Comparison of ENCODE assay signal across 14 cellular contexts in the genomic region with DNA sequence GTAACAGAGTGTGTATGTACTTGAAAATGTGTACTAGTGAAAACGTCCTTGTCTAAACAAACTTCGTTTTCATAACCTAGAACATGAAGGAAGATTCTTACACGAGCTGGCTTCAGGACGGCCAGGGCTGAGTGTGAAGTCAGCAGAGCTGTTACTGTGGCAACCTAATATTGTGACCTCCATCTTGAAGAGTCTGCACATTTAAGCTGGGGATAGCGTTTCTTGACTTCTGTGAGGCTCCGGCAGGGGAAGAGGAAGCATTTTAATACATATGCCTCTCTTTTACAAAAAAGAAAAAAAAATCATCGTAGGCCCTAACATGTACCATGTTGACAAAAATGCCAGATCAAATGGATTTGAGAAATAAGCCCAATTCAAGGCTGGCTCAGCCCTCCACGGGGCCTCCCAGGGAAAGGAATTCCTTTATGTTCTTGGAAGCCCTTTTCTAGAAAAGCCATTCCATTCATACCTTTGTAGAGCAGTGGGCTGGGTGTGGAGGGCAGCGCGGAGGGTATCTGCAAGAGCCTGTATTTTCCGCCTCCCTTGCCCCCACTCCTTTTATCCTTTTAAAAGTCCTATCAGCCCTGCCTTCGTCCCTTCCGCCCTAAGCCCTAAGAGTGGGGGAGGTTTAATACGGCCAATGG. TPM values are rescaled to one million over a fixed set of nuclear protein-coding genes. Genes with fewer than 3 reads are reported as not detected.
DNase-seq lines count a peak whose midpoint lies in the region; ATAC-seq, FAIRE-seq and TF ChIP-seq lines count a peak whose summit lies in the region.
"Had no signal": no experiment of that assay in that cellular context is flagged by ENCODE, and none has a peak within 500 bp of the region (broad histone marks: within the 10 kb centered on the region; RNA-seq: fewer than 3 reads in every experiment).

No MANE protein-coding gene starts in this region.

- peak overlapping the region; percentile 89 for H3K18ac ChIP-seq in H1 (ENCODE audit: extremely low read depth, low read length)

- peak overlapping the region; percentile 62 to 67 for H3K4me2 ChIP-seq in H1 (ENCODE audit: insufficient read depth in 1 of 2, low read depth in 2 of 2, low read length in 2 of 2)

- no peak overlapping the region for H4K8ac ChIP-seq in H1 (ENCODE audit: extremely low read depth, insufficient read depth, low read length)

- peak overlapping the region; percentile 93 for H3K27ac ChIP-seq in H1 (ENCODE audit: low read depth, low read length)
- H3K27ac ChIP-seq: colonic mucosa, thyroid gland had no signal

- H3K14ac ChIP-seq in H1 (ENCODE audit: insufficient read length): no peak overlapping the region

- H4K20me1 ChIP-seq in H1 (replicated peaks in 1 of 2; ENCODE audit: control insufficient read depth in 1 of 2, insufficient read depth in 2 of 2, low read length in 2 of 2): no peaks in the 10 kb centered on the region

- H2BK20ac ChIP-seq in H1 (ENCODE audit: low read length): peak overlapping the region; percentile 80

- no peak for ATAC-seq in GM19463 (IDR thresholded peaks at IDR 0.05; ENCODE audit: unreplicated experiment)
- ATAC-seq in stimulated activated memory B cell treated with anti-CD40 and anti-IgM and Interleukin-4, amounts not matched to agents 10 μg/mL and 1 μg/mL and 100 μg/mL, for 72 hours: no peak

- no peak overlapping the region for H2BK120ac ChIP-seq in H1 (replicated peaks; ENCODE audit: low read depth, low read length)

- WGBS in H1 (ENCODE audit: extremely low coverage in 1 of 2, insufficient coverage in 1 of 2, insufficient read length in 1 of 2, insufficient replicate concordance in 2 of 2, low coverage in 1 of 2, low lambda C conversion rate in 2 of 2, missing lambda C conversion rate in 1 of 2), 2 experiments: 6% methylated on average over 14 of the region's 14 CpGs; no CpG with 5 or more reads in 1 of the 2 experiments

- no peak overlapping the region for H3K4me3 Mint-ChIP-seq in stimulated activated memory B cell treated with anti-CD40 and anti-IgM and Interleukin-4, amounts not matched to agents 10 μg/mL and 1 μg/mL and 100 μg/mL, for 72 hours
- H3K4me3 Mint-ChIP-seq: IgD-negative memory B cell had no signal

- no peak overlapping the region for H2BK15ac ChIP-seq in H1 (ENCODE audit: low read length)

- peak; percentile 97 for FAIRE-seq in H1 (lab: Jason Lieb, UNC)

- H3K4me1 ChIP-seq in H1 (replicated peaks in 1 of 4; ENCODE audit: control insufficient read depth in 3 of 4, insufficient read depth in 4 of 4, low read length in 3 of 4): peaks cover 17 to 27% (median 19%) of the 10 kb centered on the region in 4 experiments
- H3K4me1 ChIP-seq: colonic mucosa had no signal

- POLR2A ChIA-PET in H1 (lab: Charles Lee; ENCODE audit: partially characterized antibody): interaction anchor here (0.7 to 2.5 kb wide), 9 partner anchors 8 to 168 kb away, joined by 3 to 9 read pairs (median 4); no protein-coding TSS in a partner anchor

- H3K27me3 ChIP-seq in H1 (replicated peaks in 1 of 4; ENCODE audit: control insufficient read depth in 3 of 4, extremely low read depth in 1 of 4, insufficient read depth in 3 of 4, low read length in 3 of 4): peaks cover 0 to 15% (median 7%) of the 10 kb centered on the region in 4 experiments; a peak in 5 of 7 replicates
- H3K27me3 ChIP-seq: thyroid gland had no signal

- CTCF ChIA-PET in H1 (lab: Charles Lee; ENCODE audit: partially characterized antibody): interaction anchor here (0.6 to 2.5 kb wide), 12 partner anchors 19 to 197 kb away, joined by 3 to 8 read pairs (median 3); no protein-coding TSS in a partner anchor

- no peak overlapping the region for H3K56ac ChIP-seq in H1 (replicated peaks; ENCODE audit: insufficient read length, low read depth, low read length)

- peak overlapping the region in 3 of 4 experiments; percentile 15 to 58 (median 55); a peak in 5 of 7 replicates for H3K9ac ChIP-seq in H1 (replicated peaks in 1 of 4; ENCODE audit: extremely low read depth in 1 of 4, low read depth in 3 of 4, low read length in 3 of 4)

- no peaks in the 10 kb centered on the region for H3K9me3 Mint-ChIP-seq in stimulated activated memory B cell treated with anti-CD40 and anti-IgM and Interleukin-4, amounts not matched to agents 10 μg/mL and 1 μg/mL and 100 μg/mL, for 72 hours
- H3K9me3 Mint-ChIP-seq: IgD-negative memory B cell had no signal

- no peaks in the 10 kb centered on the region for H3K9me3 ChIP-seq in H1 (ENCODE audit: insufficient read depth in 2 of 2, low read depth in 1 of 2, low read length in 1 of 2)
- H3K9me3 ChIP-seq: colonic mucosa, thyroid gland had no signal

- peaks cover 28% of the 10 kb centered on the region for H3K36me3 Mint-ChIP-seq in stimulated activated memory B cell treated with anti-CD40 and anti-IgM and Interleukin-4, amounts not matched to agents 10 μg/mL and 1 μg/mL and 100 μg/mL, for 72 hours

- TF ChIP-seq POLR2A in H1 (IDR thresholded peaks at IDR 0.05; ENCODE audit: control extremely low read depth in 1 of 2, low read depth in 2 of 2, low read length in 2 of 2): peak; percentile 61 to 72

- no peaks in the 10 kb centered on the region for H3K79me2 ChIP-seq in H1 (ENCODE audit: control insufficient read depth in 1 of 2, insufficient read depth in 2 of 2, low read length in 2 of 2)

- peak overlapping the region; percentile 99 for H2BK12ac ChIP-seq in H1 (ENCODE audit: low read depth, low read length)

- peak overlapping the region; percentile 7; the same call in 1 of the 2 replicates for H2AFZ ChIP-seq in H1 (ENCODE audit: low read length)

- DNase-seq in NCI-H82 (lab: John Stamatoyannopoulos, UW) (peak; percentile 49), NCI-H82 treated with DMSO at 0.1 percent for 48 hours (lab: John Stamatoyannopoulos, UW; ENCODE audit: unreplicated experiment) (no peak), H1 (ENCODE audit: low read depth in 1 of 2, low spot score in 2 of 2) (peak; percentile 66 to 84), kidney tubule cell (ENCODE audit: low spot score) (peak; percentile 57), stromal cell of bone marrow (ENCODE audit: low read depth) (peak; percentile 21), AG20443 (ENCODE audit: low spot score) (no peak)
- DNase-seq: activated CD4-positive, alpha-beta T cell treated with anti-CD3 and anti-CD28 coated beads, Interleukin-2, amount 50 U/mL, for 1 hour; colonic mucosa; DMS153; NCI-H1930; thyroid gland had no signal

- H3K4ac ChIP-seq in H1 (replicated peaks; ENCODE audit: insufficient read length, low read depth, low read length): no peak overlapping the region

- no peaks in the 10 kb centered on the region for H3K79me1 ChIP-seq in H1 (ENCODE audit: low read depth, low read length)

- no peak overlapping the region for H4K91ac ChIP-seq in H1 (replicated peaks; ENCODE audit: insufficient read length, low read length)

- H4K5ac ChIP-seq in H1 (ENCODE audit: insufficient read length, low read depth, low read length): no peak overlapping the region

- H3K36me3 ChIP-seq in H1 (ENCODE audit: control insufficient read depth in 2 of 4, insufficient read depth in 4 of 4, low read length in 3 of 4): no peaks in the 10 kb centered on the region
- H3K36me3 ChIP-seq: colonic mucosa had no signal

- H3K4me1 Mint-ChIP-seq in stimulated activated memory B cell treated with anti-CD40 and anti-IgM and Interleukin-4, amounts not matched to agents 10 μg/mL and 1 μg/mL and 100 μg/mL, for 72 hours: peaks cover 16% of the 10 kb centered on the region

- no peak overlapping the region for H3K23ac ChIP-seq in H1 (ENCODE audit: insufficient read length)

- H2AK5ac ChIP-seq in H1 (ENCODE audit: low read depth, low read length): peak overlapping the region; percentile 95; the same call in 1 of the 2 replicates

- H3K27ac Mint-ChIP-seq in stimulated activated memory B cell treated with anti-CD40 and anti-IgM and Interleukin-4, amounts not matched to agents 10 μg/mL and 1 μg/mL and 100 μg/mL, for 72 hours: no peak overlapping the region

- TF ChIP-seq RAD21 in H1 (IDR thresholded peaks at IDR 0.05 in 1 of 2, conservative IDR thresholded peaks at IDR 0.05 in 1 of 2; ENCODE audit: low read depth in 2 of 2, low read length in 2 of 2): no peak; a peak in 1 of 4 replicates

- H3K4me3 ChIP-seq in H1 (ENCODE audit: extremely low read depth in 1 of 4, insufficient read depth in 2 of 4, low read depth in 3 of 4, low read length in 4 of 4): peak overlapping the region in 3 of 4 experiments; percentile 2 to 41 (median 15); a peak in 2 of 8 replicates
- H3K4me3 ChIP-seq: colonic mucosa, thyroid gland had no signal

- peak overlapping the region; percentile 99 for H2BK5ac ChIP-seq in H1 (ENCODE audit: low read depth, low read length)

- H3K23me2 ChIP-seq in H1 (ENCODE audit: low read depth, low read length): peaks cover 8% of the 10 kb centered on the region

- no peak for TF ChIP-seq CTCF in H1 (IDR thresholded peaks at IDR 0.05; ENCODE audit: control extremely low read depth in 1 of 3, insufficient read depth in 1 of 3, low read depth in 1 of 3, low read length in 3 of 3)

- peaks cover 42% of the 10 kb centered on the region for H3K27me3 Mint-ChIP-seq in stimulated activated memory B cell treated with anti-CD40 and anti-IgM and Interleukin-4, amounts not matched to agents 10 μg/mL and 1 μg/mL and 100 μg/mL, for 72 hours

- TF ChIP-seq EP300 in H1 (IDR thresholded peaks at IDR 0.05; ENCODE audit: borderline replicate concordance in 1 of 2, low read depth in 2 of 2, low read length in 2 of 2): peak in 1 of 2 experiments; percentile 76; a peak in 1 of 3 replicates

TF ChIP-seq in H1, 55 proteins besides CTCF, POLR2A, EP300 and RAD21 (continues in another document):
- TF ChIP-seq SP1 (IDR thresholded peaks at IDR 0.05; ENCODE audit: low read depth, low read length): peak; percentile 79
- TF ChIP-seq GABPA (IDR thresholded peaks at IDR 0.05; ENCODE audit: borderline replicate concordance, insufficient read depth, low read length): no peak
- no peak for TF ChIP-seq TCF12 (IDR thresholded peaks at IDR 0.05; ENCODE audit: low read depth, low read length)

RNA-seq across cellular contexts. Expression of gene SIM2, which starts 51.1 kb away (rescaled TPM):
- 0.26 and 0.34 TPM in 2 replicates for total RNA-seq in H1 (2021; fragmentation: NEBNext Ultra II Directional; extraction: Animal tissue kit (Norgen Biotek cat#: 25700))
- polyA plus RNA-seq in H1 (2011; rRNA removed): 0.05 and 0.16 TPM in 2 replicates
- polyA plus RNA-seq in H1 (2011; cell fraction: cytosol; rRNA removed): 0.08 TPM
- polyA plus RNA-seq in H1 (2011; cell fraction: nucleus; rRNA removed): 0.24 TPM
- 0.08 to 0.37 TPM (median 0.19 TPM) in 4 replicates for polyA plus RNA-seq in H1 (2012, experiment 1 of 2)
- 0.05 TPM for polyA plus RNA-seq in H1 (2012, experiment 2 of 2)
- 0.14 TPM for polyA plus RNA-seq in H1 (2013, experiment 1 of 2)
- 0.11 TPM for polyA plus RNA-seq in H1 (2013, experiment 2 of 2)
- polyA minus RNA-seq in H1 (2011; rRNA and poly(A)+ RNA removed): 0.05 and 0.13 TPM in 2 replicates
- not detected for polyA minus RNA-seq in H1 (2011; cell fraction: cytosol; rRNA and poly(A)+ RNA removed)
- polyA minus RNA-seq in H1 (2011; cell fraction: nucleus; rRNA and poly(A)+ RNA removed): 0.70 TPM
- total RNA-seq: thyroid gland had no signal
- polyA plus RNA-seq: IgD-negative memory B cell had no signal

Comparison
In these comparisons a context has a peak if more than half of its experiments do, and no peak if none do; other contexts are left out.
1. DNase-seq: peak in NCI-H82 (single experiment), H1 (2 of 2), kidney tubule cell (single experiment) and stromal cell of bone marrow (single experiment); none in NCI-H82 treated with DMSO at 0.1 percent for 48 hours (single experiment) and AG20443 (single experiment).